In genomic region chr9:93248373-93248772, GRCh38 we compare ENCODE assay signal across 15 cellular contexts.
"Had no signal": no experiment of that assay in that cellular context is flagged by ENCODE, and none has a peak within 500 bp of the region (broad histone marks: within the 10 kb centered on the region; RNA-seq: fewer than 3 reads in every experiment).

No MANE protein-coding gene starts in this region.

- ATAC-seq: natural killer cell, T-cell had no signal

- H3K4me1 ChIP-seq: lower lobe of right lung, thyroid gland had no signal

- DNase-seq: activated B cell treated with CpG ODN at 0.5 μM for 24 hours; activated CD4-positive, alpha-beta memory T cell treated with anti-CD3 and anti-CD28 coated beads for 36 hours; activated CD4-positive, alpha-beta T cell treated with anti-CD3 and anti-CD28 coated beads for 4 hours; activated naive CD8-positive, alpha-beta T cell treated with anti-CD3 and anti-CD28 coated beads, Interleukin-2, amount 10 ng/mL, durations not matched to agents 7 days and 5 days; activated T-cell treated with anti-CD3 and anti-CD28 coated beads for 4 hours; amygdala; central memory CD4-positive, alpha-beta T cell; lower lobe of right lung; natural killer cell; ovary; spleen; stimulated activated naive CD4-positive, alpha-beta T cell; T-cell; thyroid gland had no signal

- H3K27me3 ChIP-seq: ovary, spleen, thyroid gland had no signal

- H3K27ac ChIP-seq: coronary artery, lower lobe of right lung, ovary, spleen, thyroid gland had no signal

- H3K9me3 ChIP-seq: lower lobe of right lung, ovary, spleen, thyroid gland had no signal

- H3K4me3 ChIP-seq: coronary artery, lower lobe of right lung, ovary, spleen, thyroid gland had no signal

- H3K36me3 ChIP-seq: lower lobe of right lung, ovary, thyroid gland had no signal
